ENCODE assay signal across 4 cellular contexts in genomic region chr14:67395086-67395875, GRCh38.
TF ChIP-seq lines count a peak whose summit lies in the region.

No MANE protein-coding gene starts in this region.

TF ChIP-seq in IMR-90, 13 proteins besides CTCF, POLR2A, EP300 and RAD21:
- TF ChIP-seq CEBPB (IDR thresholded peaks at IDR 0.05; ENCODE audit: low read depth, low read length) (no peak), RCOR1 (IDR thresholded peaks at IDR 0.05; ENCODE audit: insufficient replicate concordance, low read length) (no peak), BHLHE40 (IDR thresholded peaks at IDR 0.05; ENCODE audit: low read depth, low read length) (no peak), FOS (IDR thresholded peaks at IDR 0.05; ENCODE audit: low read depth, low read length) (no peak)
- TF ChIP-seq, protein P1, sequence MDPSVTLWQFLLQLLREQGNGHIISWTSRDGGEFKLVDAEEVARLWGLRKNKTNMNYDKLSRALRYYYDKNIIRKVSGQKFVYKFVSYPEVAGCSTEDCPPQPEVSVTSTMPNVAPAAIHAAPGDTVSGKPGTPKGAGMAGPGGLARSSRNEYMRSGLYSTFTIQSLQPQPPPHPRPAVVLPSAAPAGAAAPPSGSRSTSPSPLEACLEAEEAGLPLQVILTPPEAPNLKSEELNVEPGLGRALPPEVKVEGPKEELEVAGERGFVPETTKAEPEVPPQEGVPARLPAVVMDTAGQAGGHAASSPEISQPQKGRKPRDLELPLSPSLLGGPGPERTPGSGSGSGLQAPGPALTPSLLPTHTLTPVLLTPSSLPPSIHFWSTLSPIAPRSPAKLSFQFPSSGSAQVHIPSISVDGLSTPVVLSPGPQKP (IDR thresholded peaks at IDR 0.05; ENCODE audit: borderline replicate concordance, low read depth, low read length) = no peak

TF ChIP-seq in WTC11, 78 proteins besides CTCF, POLR2A, EP300 and RAD21:
- TF ChIP-seq, protein P2, sequence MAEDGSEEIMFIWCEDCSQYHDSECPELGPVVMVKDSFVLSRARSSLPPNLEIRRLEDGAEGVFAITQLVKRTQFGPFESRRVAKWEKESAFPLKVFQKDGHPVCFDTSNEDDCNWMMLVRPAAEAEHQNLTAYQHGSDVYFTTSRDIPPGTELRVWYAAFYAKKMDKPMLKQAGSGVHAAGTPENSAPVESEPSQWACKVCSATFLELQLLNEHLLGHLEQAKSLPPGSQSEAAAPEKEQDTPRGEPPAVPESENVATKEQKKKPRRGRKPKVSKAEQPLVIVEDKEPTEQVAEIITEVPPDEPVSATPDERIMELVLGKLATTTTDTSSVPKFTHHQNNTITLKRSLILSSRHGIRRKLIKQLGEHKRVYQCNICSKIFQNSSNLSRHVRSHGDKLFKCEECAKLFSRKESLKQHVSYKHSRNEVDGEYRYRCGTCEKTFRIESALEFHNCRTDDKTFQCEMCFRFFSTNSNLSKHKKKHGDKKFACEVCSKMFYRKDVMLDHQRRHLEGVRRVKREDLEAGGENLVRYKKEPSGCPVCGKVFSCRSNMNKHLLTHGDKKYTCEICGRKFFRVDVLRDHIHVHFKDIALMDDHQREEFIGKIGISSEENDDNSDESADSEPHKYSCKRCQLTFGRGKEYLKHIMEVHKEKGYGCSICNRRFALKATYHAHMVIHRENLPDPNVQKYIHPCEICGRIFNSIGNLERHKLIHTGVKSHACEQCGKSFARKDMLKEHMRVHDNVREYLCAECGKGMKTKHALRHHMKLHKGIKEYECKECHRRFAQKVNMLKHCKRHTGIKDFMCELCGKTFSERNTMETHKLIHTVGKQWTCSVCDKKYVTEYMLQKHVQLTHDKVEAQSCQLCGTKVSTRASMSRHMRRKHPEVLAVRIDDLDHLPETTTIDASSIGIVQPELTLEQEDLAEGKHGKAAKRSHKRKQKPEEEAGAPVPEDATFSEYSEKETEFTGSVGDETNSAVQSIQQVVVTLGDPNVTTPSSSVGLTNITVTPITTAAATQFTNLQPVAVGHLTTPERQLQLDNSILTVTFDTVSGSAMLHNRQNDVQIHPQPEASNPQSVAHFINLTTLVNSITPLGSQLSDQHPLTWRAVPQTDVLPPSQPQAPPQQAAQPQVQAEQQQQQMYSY (CRISPR knock-in tag; IDR thresholded peaks at IDR 0.05) = no peak
- TF ChIP-seq MLX (CRISPR knock-in tag; IDR thresholded peaks at IDR 0.05) (no peak), PREB (CRISPR knock-in tag; IDR thresholded peaks at IDR 0.05; ENCODE audit: borderline replicate concordance) (no peak), JUN (CRISPR knock-in tag; IDR thresholded peaks at IDR 0.05) (no peak), ZNF416 (CRISPR knock-in tag; IDR thresholded peaks at IDR 0.05) (no peak), CREB1 (CRISPR knock-in tag; IDR thresholded peaks at IDR 0.05) (no peak), MXD4 (CRISPR knock-in tag; IDR thresholded peaks at IDR 0.05; ENCODE audit: borderline replicate concordance) (no peak)
- TF ChIP-seq, protein P3, sequence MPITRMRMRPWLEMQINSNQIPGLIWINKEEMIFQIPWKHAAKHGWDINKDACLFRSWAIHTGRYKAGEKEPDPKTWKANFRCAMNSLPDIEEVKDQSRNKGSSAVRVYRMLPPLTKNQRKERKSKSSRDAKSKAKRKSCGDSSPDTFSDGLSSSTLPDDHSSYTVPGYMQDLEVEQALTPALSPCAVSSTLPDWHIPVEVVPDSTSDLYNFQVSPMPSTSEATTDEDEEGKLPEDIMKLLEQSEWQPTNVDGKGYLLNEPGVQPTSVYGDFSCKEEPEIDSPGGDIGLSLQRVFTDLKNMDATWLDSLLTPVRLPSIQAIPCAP (CRISPR knock-in tag; IDR thresholded peaks at IDR 0.05) = no peak

TF ChIP-seq in endothelial cell of umbilical vein, 7 proteins besides CTCF, POLR2A, EP300 and RAD21:
- TF ChIP-seq MYC (IDR thresholded peaks at IDR 0.05; ENCODE audit: low read depth, low read length) (no peak), POLR2AphosphoS5 (IDR thresholded peaks at IDR 0.05; ENCODE audit: insufficient read depth, low read depth, low read length) (no peak), FOS (IDR thresholded peaks at IDR 0.05; ENCODE audit: borderline replicate concordance, insufficient read depth, low read length) (no peak), GATA2 (IDR thresholded peaks at IDR 0.05; ENCODE audit: insufficient read depth, insufficient read length, low read depth, low read length) (no peak), EZH2 (IDR thresholded peaks at IDR 0.05; ENCODE audit: borderline replicate concordance, low read depth, low read length, severe bottlenecking) (no peak), JUN (IDR thresholded peaks at IDR 0.05; ENCODE audit: borderline replicate concordance, insufficient read depth, insufficient read length, low read depth) (no peak)
- TF ChIP-seq, protein P4, sequence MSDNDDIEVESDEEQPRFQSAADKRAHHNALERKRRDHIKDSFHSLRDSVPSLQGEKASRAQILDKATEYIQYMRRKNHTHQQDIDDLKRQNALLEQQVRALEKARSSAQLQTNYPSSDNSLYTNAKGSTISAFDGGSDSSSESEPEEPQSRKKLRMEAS (IDR thresholded peaks at IDR 0.05; ENCODE audit: insufficient read depth, insufficient read length) = no peak

TF ChIP-seq in HEK293T, 16 proteins besides CTCF, POLR2A, EP300 and RAD21:
- TF ChIP-seq CTBP1 (IDR thresholded peaks at IDR 0.05; ENCODE audit: borderline replicate concordance) = no peak
- TF ChIP-seq SUZ12 (IDR thresholded peaks at IDR 0.05) = no peak
- no peak for TF ChIP-seq FOXK2 (IDR thresholded peaks at IDR 0.05)
- no peak for TF ChIP-seq NFRKB (IDR thresholded peaks at IDR 0.05)
- TF ChIP-seq FOXM1 (IDR thresholded peaks at IDR 0.05; ENCODE audit: borderline replicate concordance) = no peak
- TF ChIP-seq LEF1 (IDR thresholded peaks at IDR 0.05; ENCODE audit: borderline replicate concordance) = no peak
- TF ChIP-seq ZNF384 (IDR thresholded peaks at IDR 0.05) = no peak
- TF ChIP-seq HDGF (IDR thresholded peaks at IDR 0.05; ENCODE audit: borderline replicate concordance) = no peak
- no peak for TF ChIP-seq ARNT (IDR thresholded peaks at IDR 0.05)
- TF ChIP-seq L3MBTL2 (conservative IDR thresholded peaks at IDR 0.05) = no peak
- no peak for TF ChIP-seq SP1 (IDR thresholded peaks at IDR 0.05)
- TF ChIP-seq BHLHE40 (IDR thresholded peaks at IDR 0.05; ENCODE audit: borderline replicate concordance) = no peak
